2 cellular contexts compared by ENCODE assay signal in genomic region chr1:33151115-33151514, GRCh38.
TF ChIP-seq lines count a peak whose summit lies in the region.

No MANE protein-coding gene starts in this region.

TF ChIP-seq in HEK293, 187 proteins besides CTCF, POLR2A, EP300 and RAD21 (continued from another document):
- TF ChIP-seq ZNF704 (tag by site-specific recombination; IDR thresholded peaks at IDR 0.05) (no peak), PRDM10 (tag by site-specific recombination; IDR thresholded peaks at IDR 0.05) (peak; percentile 78), ZBTB6 (tag by site-specific recombination; IDR thresholded peaks at IDR 0.05) (no peak)

TF ChIP-seq in SK-N-SH, 30 proteins besides CTCF, POLR2A, EP300 and RAD21 (continued from another document):
- TF ChIP-seq CHD2 (IDR thresholded peaks at IDR 0.05; ENCODE audit: low read length, partially characterized antibody) (no peak), YY1 (IDR thresholded peaks at IDR 0.05; ENCODE audit: low read depth) (no peak), TAF1 (IDR thresholded peaks at IDR 0.05; ENCODE audit: borderline replicate concordance, low read depth, low read length) (no peak), TCF12 (IDR thresholded peaks at IDR 0.05) (no peak), PBX3 (IDR thresholded peaks at IDR 0.05) (no peak), GATA2 (CRISPR knock-in tag; IDR thresholded peaks at IDR 0.05) (no peak), GABPA (IDR thresholded peaks at IDR 0.05; ENCODE audit: low read depth) (no peak), RCOR1 (IDR thresholded peaks at IDR 0.05; ENCODE audit: low read length) (no peak), USF2 (IDR thresholded peaks at IDR 0.05; ENCODE audit: borderline replicate concordance, low read depth, low read length) (no peak), JUND (IDR thresholded peaks at IDR 0.05) (no peak), IRF3 (IDR thresholded peaks at IDR 0.05; ENCODE audit: low read depth, low read length) (no peak), MXI1 (IDR thresholded peaks at IDR 0.05; ENCODE audit: low read depth, low read length) (no peak), RFX5 (IDR thresholded peaks at IDR 0.05; ENCODE audit: low read length) (no peak), POLR2AphosphoS5 (IDR thresholded peaks at IDR 0.05; ENCODE audit: low read depth, low read length) (no peak), FOSL2 (IDR thresholded peaks at IDR 0.05; ENCODE audit: borderline replicate concordance, low read depth) (no peak)
